ENCODE assay signal across 1 cellular context in the genomic region with DNA sequence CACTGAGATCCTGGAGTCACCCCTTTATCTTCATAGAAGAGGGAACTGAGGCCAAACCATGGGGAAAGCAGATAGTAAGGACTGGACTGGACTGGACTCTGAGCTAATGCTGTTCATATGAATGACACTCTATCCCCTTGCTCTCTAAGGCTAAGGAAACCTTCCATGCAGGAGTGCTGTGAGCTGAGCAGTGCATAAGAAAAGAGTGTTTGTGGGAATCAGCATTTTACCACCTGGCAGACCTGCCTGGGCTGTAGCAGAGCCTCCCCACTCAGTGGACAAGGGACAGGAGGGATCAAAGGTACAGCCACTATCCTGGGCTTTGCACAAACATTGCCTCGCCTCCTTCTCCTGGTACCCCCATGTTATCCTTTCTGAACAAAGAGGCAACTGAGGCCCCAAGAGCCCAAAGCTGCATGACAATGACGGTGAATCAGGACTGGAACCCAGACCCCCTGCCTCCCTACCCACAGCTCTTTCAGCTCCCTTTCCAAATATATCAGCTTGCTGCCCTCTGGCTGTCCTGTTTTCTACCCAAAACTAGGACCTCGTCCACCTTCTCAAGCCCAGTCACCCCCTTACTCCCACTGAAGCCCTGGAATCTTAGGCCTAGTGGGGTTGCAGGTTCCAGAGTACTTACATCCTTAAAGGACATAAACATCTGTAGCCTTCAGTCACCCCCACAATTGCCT.
TF ChIP-seq lines count a peak whose summit lies in the region.

No MANE protein-coding gene starts in this region.

TF ChIP-seq in GM23338, 12 proteins besides CTCF, POLR2A, EP300 and RAD21 (continued from another document):
- TF ChIP-seq, protein P1, sequence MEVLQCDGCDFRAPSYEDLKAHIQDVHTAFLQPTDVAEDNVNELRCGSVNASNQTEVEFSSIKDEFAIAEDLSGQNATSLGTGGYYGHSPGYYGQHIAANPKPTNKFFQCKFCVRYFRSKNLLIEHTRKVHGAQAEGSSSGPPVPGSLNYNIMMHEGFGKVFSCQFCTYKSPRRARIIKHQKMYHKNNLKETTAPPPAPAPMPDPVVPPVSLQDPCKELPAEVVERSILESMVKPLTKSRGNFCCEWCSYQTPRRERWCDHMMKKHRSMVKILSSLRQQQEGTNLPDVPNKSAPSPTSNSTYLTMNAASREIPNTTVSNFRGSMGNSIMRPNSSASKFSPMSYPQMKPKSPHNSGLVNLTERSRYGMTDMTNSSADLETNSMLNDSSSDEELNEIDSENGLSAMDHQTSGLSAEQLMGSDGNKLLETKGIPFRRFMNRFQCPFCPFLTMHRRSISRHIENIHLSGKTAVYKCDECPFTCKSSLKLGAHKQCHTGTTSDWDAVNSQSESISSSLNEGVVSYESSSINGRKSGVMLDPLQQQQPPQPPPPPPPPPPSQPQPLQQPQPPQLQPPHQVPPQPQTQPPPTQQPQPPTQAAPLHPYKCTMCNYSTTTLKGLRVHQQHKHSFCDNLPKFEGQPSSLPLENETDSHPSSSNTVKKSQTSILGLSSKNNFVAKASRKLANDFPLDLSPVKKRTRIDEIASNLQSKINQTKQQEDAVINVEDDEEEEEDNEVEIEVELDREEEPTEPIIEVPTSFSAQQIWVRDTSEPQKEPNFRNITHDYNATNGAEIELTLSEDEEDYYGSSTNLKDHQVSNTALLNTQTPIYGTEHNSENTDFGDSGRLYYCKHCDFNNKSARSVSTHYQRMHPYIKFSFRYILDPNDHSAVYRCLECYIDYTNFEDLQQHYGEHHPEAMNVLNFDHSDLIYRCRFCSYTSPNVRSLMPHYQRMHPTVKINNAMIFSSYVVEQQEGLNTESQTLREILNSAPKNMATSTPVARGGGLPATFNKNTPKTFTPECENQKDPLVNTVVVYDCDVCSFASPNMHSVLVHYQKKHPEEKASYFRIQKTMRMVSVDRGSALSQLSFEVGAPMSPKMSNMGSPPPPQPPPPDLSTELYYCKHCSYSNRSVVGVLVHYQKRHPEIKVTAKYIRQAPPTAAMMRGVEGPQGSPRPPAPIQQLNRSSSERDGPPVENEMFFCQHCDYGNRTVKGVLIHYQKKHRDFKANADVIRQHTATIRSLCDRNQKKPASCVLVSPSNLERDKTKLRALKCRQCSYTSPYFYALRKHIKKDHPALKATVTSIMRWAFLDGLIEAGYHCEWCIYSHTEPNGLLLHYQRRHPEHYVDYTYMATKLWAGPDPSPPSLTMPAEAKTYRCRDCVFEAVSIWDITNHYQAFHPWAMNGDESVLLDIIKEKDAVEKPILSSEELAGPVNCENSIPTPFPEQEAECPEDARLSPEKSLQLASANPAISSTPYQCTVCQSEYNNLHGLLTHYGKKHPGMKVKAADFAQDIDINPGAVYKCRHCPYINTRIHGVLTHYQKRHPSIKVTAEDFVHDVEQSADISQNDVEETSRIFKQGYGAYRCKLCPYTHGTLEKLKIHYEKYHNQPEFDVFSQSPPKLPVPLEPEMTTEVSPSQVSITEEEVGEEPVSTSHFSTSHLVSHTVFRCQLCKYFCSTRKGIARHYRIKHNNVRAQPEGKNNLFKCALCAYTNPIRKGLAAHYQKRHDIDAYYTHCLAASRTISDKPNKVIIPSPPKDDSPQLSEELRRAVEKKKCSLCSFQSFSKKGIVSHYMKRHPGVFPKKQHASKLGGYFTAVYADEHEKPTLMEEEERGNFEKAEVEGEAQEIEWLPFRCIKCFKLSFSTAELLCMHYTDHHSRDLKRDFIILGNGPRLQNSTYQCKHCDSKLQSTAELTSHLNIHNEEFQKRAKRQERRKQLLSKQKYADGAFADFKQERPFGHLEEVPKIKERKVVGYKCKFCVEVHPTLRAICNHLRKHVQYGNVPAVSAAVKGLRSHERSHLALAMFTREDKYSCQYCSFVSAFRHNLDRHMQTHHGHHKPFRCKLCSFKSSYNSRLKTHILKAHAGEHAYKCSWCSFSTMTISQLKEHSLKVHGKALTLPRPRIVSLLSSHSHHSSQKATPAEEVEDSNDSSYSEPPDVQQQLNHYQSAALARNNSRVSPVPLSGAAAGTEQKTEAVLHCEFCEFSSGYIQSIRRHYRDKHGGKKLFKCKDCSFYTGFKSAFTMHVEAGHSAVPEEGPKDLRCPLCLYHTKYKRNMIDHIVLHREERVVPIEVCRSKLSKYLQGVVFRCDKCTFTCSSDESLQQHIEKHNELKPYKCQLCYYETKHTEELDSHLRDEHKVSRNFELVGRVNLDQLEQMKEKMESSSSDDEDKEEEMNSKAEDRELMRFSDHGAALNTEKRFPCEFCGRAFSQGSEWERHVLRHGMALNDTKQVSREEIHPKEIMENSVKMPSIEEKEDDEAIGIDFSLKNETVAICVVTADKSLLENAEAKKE (CRISPR knock-in tag; IDR thresholded peaks at IDR 0.05), result no peak
- TF ChIP-seq ZNF114 (CRISPR knock-in tag; IDR thresholded peaks at IDR 0.05), result no peak
- no peak for TF ChIP-seq NANOG (IDR thresholded peaks at IDR 0.05; ENCODE audit: borderline replicate concordance)
- TF ChIP-seq JUNB (IDR thresholded peaks at IDR 0.05; ENCODE audit: unreplicated experiment), result no peak
- TF ChIP-seq POLR2AphosphoS5 (IDR thresholded peaks at IDR 0.05; ENCODE audit: low read depth), result no peak
